26 cellular contexts compared by ENCODE assay signal in the genomic region with DNA sequence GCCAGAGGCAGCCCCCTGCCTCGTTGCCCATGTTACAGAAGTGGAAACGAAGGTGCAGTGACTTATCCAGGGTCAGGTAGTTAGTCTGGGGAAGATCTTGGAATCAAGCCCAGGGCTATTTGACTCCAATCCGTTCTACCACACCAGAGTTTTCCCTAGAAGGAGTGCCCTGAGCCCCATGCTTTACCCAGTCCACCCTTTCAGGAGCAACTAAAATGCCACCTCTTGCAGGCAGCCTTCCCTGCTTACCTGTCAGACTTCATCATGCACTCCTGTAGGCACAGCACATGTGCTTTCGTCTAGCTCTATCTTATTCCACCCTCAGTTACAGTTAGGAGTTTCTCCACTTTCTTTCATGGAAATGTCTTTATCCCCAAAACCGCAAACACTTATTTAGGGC.
"Had no signal": no experiment of that assay in that cellular context is flagged by ENCODE, and none has a peak within 500 bp of the region (broad histone marks: within the 10 kb centered on the region; RNA-seq: fewer than 3 reads in every experiment).

No MANE protein-coding gene starts in this region.

- FAIRE-seq: endometrium, islet of Langerhans, keratinocyte had no signal

- H3K4me1 ChIP-seq: colonic mucosa, esophagus squamous epithelium, gastrocnemius medialis, heart right ventricle, left lung, lower lobe of right lung had no signal

- H3K36me3 ChIP-seq: colonic mucosa, esophagus squamous epithelium, gastrocnemius medialis, heart right ventricle, left lung, lower lobe of right lung had no signal

- H3K27ac ChIP-seq: colonic mucosa, epithelial cell of prostate, esophagus squamous epithelium, gastrocnemius medialis, heart right ventricle, left lung, lower lobe of right lung had no signal

- H3K9me3 ChIP-seq: colonic mucosa, esophagus squamous epithelium, gastrocnemius medialis, heart right ventricle, left lung, lower lobe of right lung, mucosa of descending colon had no signal

- H3K4me3 ChIP-seq: colonic mucosa, esophagus squamous epithelium, gastrocnemius medialis, heart right ventricle, left lung, lower lobe of right lung, mucosa of descending colon had no signal

- DNase-seq: colonic mucosa; cortex of kidney; effector CD8-positive, alpha-beta T cell; effector memory CD8-positive, alpha-beta T cell; endodermal cell; erythroblast; esophagus squamous epithelium; foreskin fibroblast; foreskin melanocyte; gastrocnemius medialis; glutamatergic neuron; head of caudate nucleus; heart right ventricle; hippocampal formation; left cardiac atrium; left lung; left ventricle myocardium superior; lower lobe of right lung; mesenchymal stem cell; mucosa of descending colon; naive B cell had no signal

- ATAC-seq: effector memory CD8-positive, alpha-beta T cell; esophagus mucosa; gastrocnemius medialis; heart right ventricle; left cardiac atrium; left lung; left ventricle myocardium superior; lower lobe of right lung; mucosa of descending colon had no signal

- H3K27me3 ChIP-seq: colonic mucosa had no signal
